8 cellular contexts compared by ENCODE assay signal in the genomic region with DNA sequence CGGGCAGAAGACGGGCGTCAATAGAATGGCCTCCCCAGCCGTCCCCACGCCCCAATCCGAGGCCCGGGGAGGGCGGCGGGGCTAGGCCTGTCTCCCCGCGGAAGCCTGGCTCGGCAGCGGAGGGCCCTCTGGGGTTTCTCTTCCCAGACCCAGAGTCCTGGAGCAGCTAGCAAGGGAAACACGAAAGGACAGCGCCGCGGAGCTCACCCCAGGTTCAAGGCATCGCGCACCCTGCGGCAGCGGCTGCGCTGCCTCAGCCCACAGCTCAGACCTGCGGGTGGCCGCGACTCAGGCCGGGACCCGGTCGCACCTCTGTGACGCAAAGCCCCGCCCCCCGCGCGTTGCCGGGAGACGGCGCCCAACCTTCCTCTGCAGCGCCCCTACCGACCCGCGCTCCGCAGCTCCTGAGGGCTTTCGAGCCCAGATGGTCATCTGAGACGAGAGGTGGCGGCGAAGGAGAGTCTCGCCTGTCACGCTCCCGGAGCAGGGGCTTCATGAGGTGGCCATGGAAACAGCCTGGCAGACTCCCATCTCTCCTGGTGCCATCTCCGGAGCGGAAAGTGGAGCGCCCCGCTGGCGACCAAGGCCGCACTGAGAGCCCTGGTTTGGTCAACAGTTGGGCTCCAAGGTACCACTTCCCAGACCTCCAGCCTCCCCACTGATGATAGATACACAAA.
DNase-seq lines count a peak whose midpoint lies in the region; ATAC-seq lines count a peak whose summit lies in the region.

A gene with protein sequence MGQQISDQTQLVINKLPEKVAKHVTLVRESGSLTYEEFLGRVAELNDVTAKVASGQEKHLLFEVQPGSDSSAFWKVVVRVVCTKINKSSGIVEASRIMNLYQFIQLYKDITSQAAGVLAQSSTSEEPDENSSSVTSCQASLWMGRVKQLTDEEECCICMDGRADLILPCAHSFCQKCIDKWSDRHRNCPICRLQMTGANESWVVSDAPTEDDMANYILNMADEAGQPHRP (minus strand): TSS at position 273 of the 677 bp plus-strand sequence. CDS start 7,029 bp downstream, outside the sequence.

- ATAC-seq in GM18873 (IDR thresholded peaks at IDR 0.05; ENCODE audit: low FRiP score, unreplicated experiment) (peak; percentile 95), HG03139 (IDR thresholded peaks at IDR 0.05; ENCODE audit: unreplicated experiment) (peak; percentile 96)

- DNase-seq in AG08395 (ENCODE audit: low spot score): peak; percentile 95
- DNase-seq in NCI-H2196 treated with DMSO at 0.1 percent for 48 hours (lab: John Stamatoyannopoulos, UW; ENCODE audit: unreplicated experiment): peak; percentile 90
- peak; percentile 93 to 95 (median 94) for DNase-seq in activated CD4-positive, CD25-positive, alpha-beta regulatory T cell (lab: John Stamatoyannopoulos, UW)
- peak; percentile 92 for DNase-seq in central memory CD4-positive, alpha-beta T cell
- DNase-seq in iris pigment epithelial cell (ENCODE audit: low read depth): peak; percentile 91
- DNase-seq in stimulated activated CD4-positive, alpha-beta T cell treated with anti-CD3 and anti-CD28 coated beads, Interleukin-12 subunit alpha, Interleukin-12 subunit beta, amount 100 ng/mL, for 48 hours (ENCODE audit: low read depth in 2 of 3, low spot score in 1 of 3): peak; percentile 91 to 97 (median 96)

Comparison
In these comparisons a context has a peak if more than half of its experiments do, and no peak if none do; other contexts are left out.
1. Peak in every context shown above with its lines: DNase-seq and ATAC-seq.